2 cellular contexts compared by ENCODE assay signal in the genomic region with DNA sequence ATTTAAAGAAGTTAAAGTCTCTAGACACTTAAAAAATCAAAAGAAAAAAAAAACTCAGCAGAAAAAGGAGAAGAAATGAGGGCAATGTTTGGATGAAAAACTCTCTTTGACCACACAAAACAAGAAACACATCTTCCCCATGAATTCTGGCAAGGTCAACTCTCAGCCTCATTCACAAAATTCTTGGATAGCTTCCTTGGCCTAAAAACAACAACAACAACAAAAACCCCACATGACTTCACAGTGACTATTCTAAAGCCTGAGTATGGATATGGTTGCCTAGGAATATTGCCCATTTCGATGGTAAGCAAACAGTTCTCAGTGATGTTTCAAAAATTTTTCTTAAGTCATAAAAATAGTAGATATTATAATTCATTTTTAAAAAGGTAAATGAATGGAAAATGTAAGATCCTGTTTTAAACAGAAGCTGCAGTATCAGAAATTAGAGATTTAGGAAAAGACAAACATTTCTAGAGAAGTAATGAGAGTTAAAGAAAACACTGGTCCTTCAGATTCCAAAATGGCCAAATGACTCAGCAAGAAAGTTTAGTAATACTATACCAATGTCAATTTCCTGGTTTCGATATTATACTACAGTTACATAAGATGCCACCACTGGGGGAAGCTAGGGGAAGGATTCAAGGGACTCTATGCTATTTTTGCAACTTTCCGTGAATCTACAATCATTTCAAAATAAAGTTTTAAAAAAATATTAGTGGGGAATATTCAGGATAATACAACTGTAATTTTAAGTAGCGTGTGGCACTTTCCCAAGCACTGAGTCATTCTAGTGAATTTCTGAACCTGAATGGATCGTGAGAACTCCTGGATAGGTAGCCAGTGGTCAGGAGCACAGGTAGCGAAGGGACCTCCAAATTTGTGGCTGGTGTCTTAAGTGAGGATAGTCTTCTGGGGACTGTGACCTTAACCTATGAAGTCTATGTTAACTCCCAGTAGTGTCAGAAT.
TF ChIP-seq lines count a peak whose summit lies in the region.

No MANE protein-coding gene starts in this region.

TF ChIP-seq in K562, 482 proteins besides CTCF, POLR2A, EP300 and RAD21 (continues in another document):
- TF ChIP-seq NFE2L1 (tag; IDR thresholded peaks at IDR 0.05; ENCODE audit: borderline replicate concordance, low read depth) (peak; percentile 77), L3MBTL2 (IDR thresholded peaks at IDR 0.05) (no peak), MAFG (tag; conservative IDR thresholded peaks at IDR 0.05) (peak; percentile 89), CREBBP (IDR thresholded peaks at IDR 0.05; ENCODE audit: low read depth, low read length) (no peak), PHTF2 (CRISPR knock-in tag; IDR thresholded peaks at IDR 0.05) (no peak), GATAD2A (IDR thresholded peaks at IDR 0.05) (no peak), NR1H2 (CRISPR knock-in tag; IDR thresholded peaks at IDR 0.05) (no peak), NFE2 (IDR thresholded peaks at IDR 0.05; ENCODE audit: low read depth) (peak; percentile 88), RFX1 (IDR thresholded peaks at IDR 0.05) (no peak; the same call in 1 of the 2 replicates), BACH1 (tag; IDR thresholded peaks at IDR 0.05) (0 out of 2 replicates have a peak, but pooled peaks have one; percentile 44), GABPB1 (CRISPR knock-in tag; IDR thresholded peaks at IDR 0.05) (no peak), LEF1 (IDR thresholded peaks at IDR 0.05) (no peak), ZNF316 (IDR thresholded peaks at IDR 0.05) (peak; percentile 81), ZNF212 (CRISPR knock-in tag; IDR thresholded peaks at IDR 0.05) (no peak), RBFOX2 (IDR thresholded peaks at IDR 0.05; ENCODE audit: low read depth, low read length) (no peak), TBP (optimal IDR thresholded peaks at IDR 0.05; ENCODE audit: low read depth, low read length) (no peak), ZNF592 (IDR thresholded peaks at IDR 0.05) (peak; percentile 53; the same call in 1 of the 2 replicates), CCAR2 (IDR thresholded peaks at IDR 0.05; ENCODE audit: low read depth, low read length) (no peak), RBM15 (IDR thresholded peaks at IDR 0.05; ENCODE audit: insufficient read depth, low read length) (no peak), MAFF (IDR thresholded peaks at IDR 0.05; ENCODE audit: low read length) (peak; percentile 69), POU5F1 (IDR thresholded peaks at IDR 0.05; ENCODE audit: borderline replicate concordance, low read depth, low read length, partially characterized antibody) (no peak), ARID2 (IDR thresholded peaks at IDR 0.05) (no peak), SMAD1 (IDR thresholded peaks at IDR 0.05; ENCODE audit: low read depth, low read length, partially characterized antibody) (no peak), RFX7 (CRISPR knock-in tag; IDR thresholded peaks at IDR 0.05) (no peak), MEF2A (IDR thresholded peaks at IDR 0.05; ENCODE audit: control insufficient read depth, low read depth, low read length) (no peak), ZNF655 (CRISPR knock-in tag; IDR thresholded peaks at IDR 0.05) (no peak), TAF9B (IDR thresholded peaks at IDR 0.05; ENCODE audit: partially characterized antibody) (peak; percentile 9)
- TF ChIP-seq, protein P1, sequence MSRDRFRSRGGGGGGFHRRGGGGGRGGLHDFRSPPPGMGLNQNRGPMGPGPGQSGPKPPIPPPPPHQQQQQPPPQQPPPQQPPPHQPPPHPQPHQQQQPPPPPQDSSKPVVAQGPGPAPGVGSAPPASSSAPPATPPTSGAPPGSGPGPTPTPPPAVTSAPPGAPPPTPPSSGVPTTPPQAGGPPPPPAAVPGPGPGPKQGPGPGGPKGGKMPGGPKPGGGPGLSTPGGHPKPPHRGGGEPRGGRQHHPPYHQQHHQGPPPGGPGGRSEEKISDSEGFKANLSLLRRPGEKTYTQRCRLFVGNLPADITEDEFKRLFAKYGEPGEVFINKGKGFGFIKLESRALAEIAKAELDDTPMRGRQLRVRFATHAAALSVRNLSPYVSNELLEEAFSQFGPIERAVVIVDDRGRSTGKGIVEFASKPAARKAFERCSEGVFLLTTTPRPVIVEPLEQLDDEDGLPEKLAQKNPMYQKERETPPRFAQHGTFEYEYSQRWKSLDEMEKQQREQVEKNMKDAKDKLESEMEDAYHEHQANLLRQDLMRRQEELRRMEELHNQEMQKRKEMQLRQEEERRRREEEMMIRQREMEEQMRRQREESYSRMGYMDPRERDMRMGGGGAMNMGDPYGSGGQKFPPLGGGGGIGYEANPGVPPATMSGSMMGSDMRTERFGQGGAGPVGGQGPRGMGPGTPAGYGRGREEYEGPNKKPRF (IDR thresholded peaks at IDR 0.05; ENCODE audit: low read depth, low read length), result no peak

TF ChIP-seq in HepG2, 621 proteins besides CTCF, POLR2A, EP300 and RAD21:
- TF ChIP-seq NFE2L2 (IDR thresholded peaks at IDR 0.05; ENCODE audit: low read length), result peak; percentile 63
- no peak for TF ChIP-seq ZNF317 (CRISPR knock-in tag; IDR thresholded peaks at IDR 0.05)
TF ChIP-seq in HepG2: peak in this region for 1.
